In the genomic region with DNA sequence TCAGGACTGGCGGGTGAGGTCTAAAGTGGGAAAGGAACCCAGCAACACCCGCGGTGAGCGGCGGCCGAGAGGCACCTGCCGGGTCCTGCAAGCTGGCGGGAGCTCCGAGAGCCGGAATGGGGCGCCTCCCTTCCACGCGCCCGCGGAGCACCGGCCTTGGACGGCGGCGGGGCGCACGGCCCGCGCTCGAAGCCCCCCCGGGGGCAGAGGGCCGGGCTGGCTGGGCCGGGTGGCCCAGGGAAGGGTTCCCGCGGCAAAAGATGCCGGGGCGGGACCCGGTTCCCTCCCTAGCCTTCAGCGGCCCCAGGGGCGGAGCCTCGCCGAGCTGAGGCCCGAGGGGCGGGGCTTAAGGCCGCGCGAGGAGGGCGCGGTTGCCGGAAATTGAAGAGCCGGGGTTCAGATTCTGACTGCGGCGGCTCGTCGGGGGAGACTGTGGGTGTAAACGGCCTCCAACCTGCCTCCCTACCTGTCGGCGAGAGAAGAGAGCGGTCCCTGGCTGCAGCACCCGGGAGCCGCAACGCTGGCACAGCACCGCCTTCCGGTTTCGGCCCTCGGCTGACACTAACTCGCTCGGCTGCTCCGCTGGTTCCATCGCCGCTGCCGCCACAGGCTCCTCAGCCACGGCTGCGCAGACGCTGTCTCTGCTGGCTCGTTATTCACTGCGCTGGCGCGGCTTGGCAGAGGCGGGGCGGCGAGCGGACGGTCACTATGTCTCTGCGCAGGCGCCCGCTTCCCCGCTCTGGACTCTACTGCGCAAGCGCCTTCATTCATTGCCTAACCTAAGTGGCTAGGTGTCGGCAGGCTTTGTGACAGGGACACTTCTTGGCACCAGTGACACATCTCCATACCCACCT, we compare ENCODE assay signal across 8 cellular contexts. TPM values are rescaled to one million over a fixed set of nuclear protein-coding genes. Genes with fewer than 3 reads are reported as not detected.
DNase-seq lines count a peak whose midpoint lies in the region; ATAC-seq and TF ChIP-seq lines count a peak whose summit lies in the region.

RABIF (minus strand) TSS at position 643 of the 854 bp plus-strand sequence; CDS start at position 592, 51 bp downstream.

- H3K27ac Mint-ChIP-seq in T-helper 1 cell treated with Interleukin-12 subunit alpha and Interleukin-12 subunit beta and Interleukin-4 antibody, amounts not matched to agents 30 μg/mL and 1 μg/mL, for 36 hours = peak within 1 kb of the TSS; percentile 100

- WGBS in psoas muscle, 3 donors = 0 to 1% (median 1%) methylated on average over 75 to 85 of the region's 85 CpGs

- H3K4me1 ChIP-seq in left ventricle myocardium inferior (peaks cover 20% of the 10 kb centered on the region), psoas muscle (peaks cover 14% of the 10 kb centered on the region), uterus (no peaks in the 10 kb centered on the region)

- peaks cover 23% of the 10 kb centered on the region for H3K36me3 Mint-ChIP-seq in T-helper 1 cell treated with Interleukin-12 subunit alpha and Interleukin-12 subunit beta and Interleukin-4 antibody, amounts not matched to agents 30 μg/mL and 1 μg/mL, for 36 hours (ENCODE audit: low read depth)

- peak within 1 kb of the TSS; percentile 98 for H3K4me3 Mint-ChIP-seq in T-helper 1 cell treated with Interleukin-12 subunit alpha and Interleukin-12 subunit beta and Interleukin-4 antibody, amounts not matched to agents 30 μg/mL and 1 μg/mL, for 36 hours

- TF ChIP-seq CTCF in GM13977 (IDR thresholded peaks at IDR 0.05; ENCODE audit: extremely low read depth, insufficient read depth, missing control alignments) (no peak), left ventricle myocardium inferior (IDR thresholded peaks at IDR 0.05; ENCODE audit: borderline replicate concordance) (peak; percentile 41), psoas muscle (IDR thresholded peaks at IDR 0.05) (no peak), uterus (IDR thresholded peaks at IDR 0.05) (peak in 2 of 4 experiments; percentile 25 to 50)

- no peaks in the 10 kb centered on the region for H3K27me3 Mint-ChIP-seq in T-helper 1 cell treated with Interleukin-12 subunit alpha and Interleukin-12 subunit beta and Interleukin-4 antibody, amounts not matched to agents 30 μg/mL and 1 μg/mL, for 36 hours (ENCODE audit: low read depth)

- H3K27me3 ChIP-seq in left ventricle myocardium inferior (ENCODE audit: low read depth) (no peaks in the 10 kb centered on the region), psoas muscle (ENCODE audit: insufficient read depth in 3 of 3, low read length in 2 of 3) (no peaks in the 10 kb centered on the region), uterus (no peaks in the 10 kb centered on the region)

- H3K36me3 ChIP-seq in left ventricle myocardium inferior = peaks cover 35% of the 10 kb centered on the region
- peaks cover 12 to 34% of the 10 kb centered on the region in 2 donors for H3K36me3 ChIP-seq in psoas muscle (ENCODE audit: insufficient read depth in 1 of 2, low read depth in 1 of 2)
- no peaks in the 10 kb centered on the region for H3K36me3 ChIP-seq in uterus

- H3K4me3 ChIP-seq in left ventricle myocardium inferior (peak within 1 kb of the TSS; percentile 79), psoas muscle (peak within 1 kb of the TSS; percentile 96), uterus (peak within 1 kb of the TSS; percentile 70 to 88)

- peak; percentile 64 to 92 for TF ChIP-seq POLR2A in uterus (IDR thresholded peaks at IDR 0.05)

- peak within 1 kb of the TSS; percentile 97 for H3K27ac ChIP-seq in left ventricle myocardium inferior (replicated peaks)
- peak within 1 kb of the TSS; percentile 98 for H3K27ac ChIP-seq in psoas muscle
- H3K27ac ChIP-seq in uterus = peak within 1 kb of the TSS; percentile 87 to 97

- H3K9me3 ChIP-seq in left ventricle myocardium inferior (replicated peaks) (no peaks in the 10 kb centered on the region), psoas muscle (no peaks in the 10 kb centered on the region), uterus (no peaks in the 10 kb centered on the region)

- no peaks in the 10 kb centered on the region for H3K9me3 Mint-ChIP-seq in T-helper 1 cell treated with Interleukin-12 subunit alpha and Interleukin-12 subunit beta and Interleukin-4 antibody, amounts not matched to agents 30 μg/mL and 1 μg/mL, for 36 hours

- ATAC-seq in HG02884 (IDR thresholded peaks at IDR 0.05; ENCODE audit: unreplicated experiment) (peak; percentile 84), psoas muscle (peak; percentile 98 to 99 (median 98))

- DNase-seq in GM13977 (ENCODE audit: low spot score) = peak; percentile 97
- DNase-seq in NCI-H1694 (lab: John Stamatoyannopoulos, UW) = peak; percentile 97
- peak; percentile 39 to 98 (median 91) for DNase-seq in amygdala (lab: John Stamatoyannopoulos, UW)
- DNase-seq in left ventricle myocardium inferior = peak; percentile 97
- peak; percentile 96 to 99 for DNase-seq in psoas muscle
- DNase-seq in uterus = peak; percentile 94 to 98

- in situ Hi-C loops in GM13977 (cut with MboI; ENCODE audit: low pct_unique_long_range_greater_than_20kb, low sequenced_read_pairs, unreplicated experiment) = no loop called here

- intact Hi-C loops in left ventricle myocardium inferior (cut with micrococcal nuclease) (no loop called here), psoas muscle (cut with DNase I) (loop anchor here in 1 of 2 donors (5.0 kb wide), 1 partner anchor 81 kb away; the partner anchor contains the start of gene KDM5B), uterus (cut with DNase I; ENCODE audit: low total_unique reads) (loop anchor here (5.0 kb wide), 1 partner anchor 81 kb away; the partner anchor contains the start of gene KDM5B)

- peaks cover 22% of the 10 kb centered on the region for H3K4me1 Mint-ChIP-seq in T-helper 1 cell treated with Interleukin-12 subunit alpha and Interleukin-12 subunit beta and Interleukin-4 antibody, amounts not matched to agents 30 μg/mL and 1 μg/mL, for 36 hours (ENCODE audit: low read depth)

RNA-seq across cellular contexts. Expression of gene RABIF, which starts in this region (rescaled TPM):
- total RNA-seq in left ventricle myocardium inferior (5.4 TPM), psoas muscle (1 to 10 TPM; 3.6 to 7.0 (median 5.8) TPM), uterus (1 to 10 TPM; 3.8 to 7.6 (median 6.0) TPM)
- polyA plus RNA-seq in psoas muscle = 10 to 100 TPM in 1 of 3 donors, 1 to 10 TPM in 2; 7.0 to 12.1 (median 8.5) TPM

Comparison
In these comparisons a context has a peak if more than half of its experiments do, and no peak if none do; other contexts are left out.
1. Peak in every context shown above with its lines: DNase-seq, ATAC-seq, H3K4me3 ChIP-seq and H3K27ac ChIP-seq.